In the genomic region with DNA sequence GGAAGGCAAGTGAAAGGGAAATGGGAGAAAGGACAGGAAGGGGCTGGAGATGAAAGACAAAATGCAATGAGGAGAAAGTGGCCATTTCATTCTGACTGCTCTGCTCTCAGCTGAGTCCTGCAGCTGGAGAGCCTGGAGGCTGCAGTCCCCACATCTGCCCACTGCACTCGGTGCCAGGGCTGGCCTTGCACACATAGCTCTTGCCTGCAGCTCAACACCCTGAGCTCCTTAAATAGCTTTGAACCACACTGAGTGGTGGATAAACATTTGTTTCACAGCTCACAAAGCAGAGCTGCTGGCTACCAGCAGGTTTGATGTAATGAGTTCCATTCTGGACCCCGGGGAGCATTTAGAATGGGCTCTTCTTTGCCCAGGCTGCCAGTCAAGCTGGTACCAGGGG, we compare ENCODE assay signal across 15 cellular contexts.
DNase-seq lines count a peak whose midpoint lies in the region; ATAC-seq, FAIRE-seq and TF ChIP-seq lines count a peak whose summit lies in the region.
"Had no signal": no experiment of that assay in that cellular context is flagged by ENCODE, and none has a peak within 500 bp of the region (broad histone marks: within the 10 kb centered on the region; RNA-seq: fewer than 3 reads in every experiment).

No MANE protein-coding gene starts in this region.

- ATAC-seq in GM21723 (IDR thresholded peaks at IDR 0.05; ENCODE audit: unreplicated experiment) (no peak), HG03571 (IDR thresholded peaks at IDR 0.05; ENCODE audit: unreplicated experiment) (no peak)

- TF ChIP-seq CTCF in MM.1S (IDR thresholded peaks at IDR 0.05; ENCODE audit: low read length) (peak; percentile 13; the same call in 1 of the 2 replicates), VCaP (conservative IDR thresholded peaks at IDR 0.05) (no peak), brain microvascular endothelial cell (IDR thresholded peaks at IDR 0.05; ENCODE audit: low read depth, low read length, missing control alignments) (no peak)

- H3K4me1 ChIP-seq in MM.1S (ENCODE audit: low read length) = peaks cover 74% of the 10 kb centered on the region
- H3K4me1 ChIP-seq: tibial artery had no signal

- no peaks in the 10 kb centered on the region for H3K79me2 ChIP-seq in MM.1S (ENCODE audit: low read length)

- H3K36me3 ChIP-seq in MM.1S (replicated peaks; ENCODE audit: insufficient read depth, low read length) (no peaks in the 10 kb centered on the region), H7 (replicated peaks; ENCODE audit: control insufficient read depth, insufficient read depth, low read length) (no peaks in the 10 kb centered on the region), brain microvascular endothelial cell (replicated peaks) (no peaks in the 10 kb centered on the region)
- H3K36me3 ChIP-seq: tibial artery had no signal

- TF ChIP-seq POLR2A in GM12891 (IDR thresholded peaks at IDR 0.05; ENCODE audit: low read depth, low read length) = no peak

- no peak for DNase-seq in GM12891 (ENCODE audit: insufficient read length, low spot score)
- DNase-seq in MM.1S = peak; percentile 81
- peak; percentile 6 for DNase-seq in midbrain (lab: John Stamatoyannopoulos, UW)
- no peak for DNase-seq in H7
- DNase-seq in brain microvascular endothelial cell = no peak
- DNase-seq: CD4-positive, alpha-beta memory T cell; effector memory CD4-positive, alpha-beta T cell; foreskin fibroblast; GOT3; NCI-H1694 treated with DMSO at 0.1 percent for 48 hours; stimulated activated CD4-positive, alpha-beta T cell treated with anti-CD3 and anti-CD28 coated beads, Interleukin-12 subunit alpha, Interleukin-12 subunit beta, amount 100 ng/mL, for 4 hours; tibial artery had no signal

- H3F3A ChIP-seq in MM.1S (ENCODE audit: insufficient read depth, low read length) = peaks cover 31% of the 10 kb centered on the region

- no peaks in the 10 kb centered on the region for H3K9me3 ChIP-seq in MM.1S (replicated peaks; ENCODE audit: insufficient read depth, low read length)
- H3K9me3 ChIP-seq: tibial artery had no signal

- H4K20me1 ChIP-seq in MM.1S (ENCODE audit: insufficient read depth, low read length) = no peaks in the 10 kb centered on the region

- in situ Hi-C loops in brain microvascular endothelial cell (cut with HindIII; ENCODE audit: low pct_ligation_motif_present, low sequenced_read_pairs) = no loop called here

- peak overlapping the region; percentile 53 for H2AFZ ChIP-seq in MM.1S (ENCODE audit: low read length)

- no peaks in the 10 kb centered on the region for H3K9me2 ChIP-seq in MM.1S (replicated peaks; ENCODE audit: insufficient read depth, low read length)

- H3K27me3 ChIP-seq in MM.1S (replicated peaks; ENCODE audit: insufficient read depth, low read length) = no peaks in the 10 kb centered on the region
- no peaks in the 10 kb centered on the region; the same call in 1 of the 2 replicates for H3K27me3 ChIP-seq in H7 (ENCODE audit: control insufficient read depth, insufficient read depth, low read length)
- no peaks in the 10 kb centered on the region for H3K27me3 ChIP-seq in brain microvascular endothelial cell (replicated peaks)

- H3K4me3 ChIP-seq in MM.1S (ENCODE audit: low read length) (peak overlapping the region; percentile 26; the same call in 1 of the 2 replicates), H7 (ENCODE audit: insufficient read depth, low read depth, low read length) (no peak overlapping the region), brain microvascular endothelial cell (ENCODE audit: low read depth, low read length) (no peak overlapping the region)
- H3K4me3 ChIP-seq: tibial artery had no signal

- H3K9ac ChIP-seq in MM.1S (ENCODE audit: low read length) = peak overlapping the region; percentile 47

- FAIRE-seq in GM12891 (lab: Jason Lieb, UNC) = peak; percentile 72

- peak overlapping the region; percentile 74 for H3K4me2 ChIP-seq in MM.1S (ENCODE audit: low read depth, low read length)

- H3K27ac ChIP-seq in MM.1S (ENCODE audit: low read length) (peak overlapping the region; percentile 86), VCaP (peak overlapping the region; percentile 41), brain microvascular endothelial cell (no peak overlapping the region)
- H3K27ac ChIP-seq: tibial artery had no signal

TF ChIP-seq in GM12891, 5 proteins besides CTCF, POLR2A, EP300 and RAD21:
- TF ChIP-seq TAF1 (IDR thresholded peaks at IDR 0.05; ENCODE audit: low read depth, low read length) = no peak
- no peak for TF ChIP-seq POLR2AphosphoS5 (IDR thresholded peaks at IDR 0.05; ENCODE audit: low read depth, low read length)
- TF ChIP-seq POU2F2 (IDR thresholded peaks at IDR 0.05; ENCODE audit: low read depth, low read length) = no peak
- no peak for TF ChIP-seq SPI1 (IDR thresholded peaks at IDR 0.05; ENCODE audit: low read depth, low read length)
- no peak for TF ChIP-seq PAX5 (IDR thresholded peaks at IDR 0.05; ENCODE audit: insufficient read depth, low read length, severe bottlenecking)

Comparison
In these comparisons a context has a peak if more than half of its experiments do, and no peak if none do; other contexts are left out.
1. DNase-seq: peak in MM.1S (single experiment) and midbrain (single experiment); none in GM12891 (single experiment), H7 (single experiment) and brain microvascular endothelial cell (single experiment).